In genomic region chr19:2302319-2303208, GRCh38 we compare ENCODE assay signal across 1 cellular context.
TF ChIP-seq lines count a peak whose summit lies in the region.

No MANE protein-coding gene starts in this region.

TF ChIP-seq in HepG2, 621 proteins besides CTCF, POLR2A, EP300 and RAD21:
- no peak for TF ChIP-seq ZNF136 (CRISPR knock-in tag; IDR thresholded peaks at IDR 0.05; ENCODE audit: low read depth)
- no peak for TF ChIP-seq PHF21A (CRISPR knock-in tag; IDR thresholded peaks at IDR 0.05)
- TF ChIP-seq ZNF234 (CRISPR knock-in tag; conservative IDR thresholded peaks at IDR 0.05): no peak
- no peak for TF ChIP-seq MAX (IDR thresholded peaks at IDR 0.05)
- TF ChIP-seq SCMH1 (CRISPR knock-in tag; IDR thresholded peaks at IDR 0.05; ENCODE audit: borderline replicate concordance): no peak
- no peak for TF ChIP-seq ZNF138 (CRISPR knock-in tag; IDR thresholded peaks at IDR 0.05; ENCODE audit: low read depth)
- TF ChIP-seq TARDBP (CRISPR knock-in tag; IDR thresholded peaks at IDR 0.05): no peak
- no peak for TF ChIP-seq PITX1 (CRISPR knock-in tag; IDR thresholded peaks at IDR 0.05)
- TF ChIP-seq ZNF383 (CRISPR knock-in tag; IDR thresholded peaks at IDR 0.05; ENCODE audit: borderline replicate concordance): no peak
- TF ChIP-seq ATF7 (IDR thresholded peaks at IDR 0.05): peak; percentile 96
- TF ChIP-seq ATF7 (CRISPR knock-in tag; IDR thresholded peaks at IDR 0.05): no peak
- peak; percentile 96 for TF ChIP-seq CREB1 (IDR thresholded peaks at IDR 0.05)
- no peak for TF ChIP-seq CREB1 (CRISPR knock-in tag; IDR thresholded peaks at IDR 0.05)
